In the genomic region with DNA sequence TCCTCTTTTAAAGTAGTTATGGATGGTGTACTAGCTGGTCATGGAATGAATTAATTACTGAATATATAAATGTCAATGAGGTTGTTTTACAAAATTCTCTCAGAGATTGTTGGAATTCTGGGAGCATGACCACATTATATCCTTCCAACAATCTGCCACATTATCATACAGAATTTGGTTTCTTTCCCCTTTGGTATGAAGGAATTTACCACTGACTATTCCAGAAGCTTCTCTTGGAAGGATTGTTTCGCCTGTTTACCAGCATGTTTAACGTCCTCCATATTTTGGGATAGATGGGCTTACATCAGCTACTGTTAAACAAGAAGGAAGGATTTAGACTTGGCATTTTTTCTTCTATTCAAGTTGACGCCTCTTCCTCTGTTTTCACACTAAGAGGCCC, we compare ENCODE assay signal across 20 cellular contexts.
"Had no signal": no experiment of that assay in that cellular context is flagged by ENCODE, and none has a peak within 500 bp of the region (broad histone marks: within the 10 kb centered on the region; RNA-seq: fewer than 3 reads in every experiment).

No MANE protein-coding gene starts in this region.

- H3K9me3 Mint-ChIP-seq: activated naive CD4-positive, alpha-beta T cell treated with anti-CD3 and anti-CD28 coated beads, Interleukin-2, amount 10 ng/mL, durations not matched to agents 7 days and 5 days; activated T-helper 2 cell treated with anti-CD3 and anti-CD28 coated beads, Interferon-gamma antibody, Interleukin-2, Interleukin-4, amounts not matched to agents 10 μg/mL and 5 μg/mL and 100 μg/mL, durations not matched to agents 14 hours and 24 hours and 36 hours; natural killer cell treated with Interleukin-12 subunit alpha and Interleukin-12 subunit beta and Interleukin-15 and Interleukin-18, amount 100 ng/mL, for 72 hours had no signal

- H3K36me3 Mint-ChIP-seq: natural killer cell treated with Interleukin-12 subunit alpha and Interleukin-12 subunit beta and Interleukin-15 and Interleukin-18, amount 100 ng/mL, for 72 hours had no signal

- H3K36me3 ChIP-seq: colonic mucosa, left ventricle myocardium inferior, right atrium auricular region had no signal

- H3K4me1 Mint-ChIP-seq: activated naive CD4-positive, alpha-beta T cell treated with anti-CD3 and anti-CD28 coated beads, Interleukin-2, amount 10 ng/mL, durations not matched to agents 7 days and 5 days had no signal

- H3K27ac Mint-ChIP-seq: activated naive CD4-positive, alpha-beta T cell treated with anti-CD3 and anti-CD28 coated beads, Interleukin-2, amount 10 ng/mL, durations not matched to agents 7 days and 5 days; activated T-helper 2 cell treated with anti-CD3 and anti-CD28 coated beads, Interferon-gamma antibody, Interleukin-2, Interleukin-4, amounts not matched to agents 10 μg/mL and 5 μg/mL and 100 μg/mL, durations not matched to agents 14 hours and 24 hours and 36 hours; natural killer cell treated with Interleukin-12 subunit alpha and Interleukin-12 subunit beta and Interleukin-15 and Interleukin-18, amount 100 ng/mL, for 72 hours had no signal

- H3K9me3 ChIP-seq: colonic mucosa, left ventricle myocardium inferior, right atrium auricular region had no signal

- H3K4me1 ChIP-seq: colonic mucosa had no signal

- H3K4me3 ChIP-seq: colonic mucosa, left ventricle myocardium inferior, right atrium auricular region, SK-N-MC, skin epidermis had no signal

- H3K27me3 ChIP-seq: colonic mucosa, right atrium auricular region had no signal

- H3K27ac ChIP-seq: colonic mucosa, left ventricle myocardium inferior, right atrium auricular region, SK-N-MC had no signal

- H3K27me3 Mint-ChIP-seq: activated naive CD4-positive, alpha-beta T cell treated with anti-CD3 and anti-CD28 coated beads, Interleukin-2, amount 10 ng/mL, durations not matched to agents 7 days and 5 days; natural killer cell treated with Interleukin-12 subunit alpha and Interleukin-12 subunit beta and Interleukin-15 and Interleukin-18, amount 100 ng/mL, for 72 hours had no signal

- H3K4me3 Mint-ChIP-seq: activated naive CD4-positive, alpha-beta T cell treated with anti-CD3 and anti-CD28 coated beads, Interleukin-2, amount 10 ng/mL, durations not matched to agents 7 days and 5 days; natural killer cell treated with Interleukin-12 subunit alpha and Interleukin-12 subunit beta and Interleukin-15 and Interleukin-18, amount 100 ng/mL, for 72 hours had no signal

- ATAC-seq: natural killer cell treated with Interleukin-12 subunit alpha and Interleukin-12 subunit beta and Interleukin-15 and Interleukin-18, amount 100 ng/mL, for 72 hours had no signal

- DNase-seq: activated CD4-positive, alpha-beta T cell treated with anti-CD3 and anti-CD28 coated beads for 1 hour; activated CD4-positive, alpha-beta T cell treated with anti-CD3 and anti-CD28 coated beads, Interleukin-2, amount 50 U/mL, for 4 hours; activated naive CD4-positive, alpha-beta T cell treated with anti-CD3 and anti-CD28 coated beads, Interleukin-2, amount 10 ng/mL, durations not matched to agents 7 days and 5 days; activated T-cell treated with anti-CD3 and anti-CD28 coated beads for 4 hours; caudate nucleus; colonic mucosa; kidney; left ventricle myocardium inferior; mesenchymal stem cell; stimulated activated CD4-positive, alpha-beta T cell treated with anti-CD3 and anti-CD28 coated beads, Interleukin-4, amount 100 ng/mL, for 4 hours; stimulated activated CD8-positive, alpha-beta memory T cell treated with anti-CD3 and anti-CD28 coated beads, Interleukin-4, amount 100 ng/mL, for 48 hours; stimulated activated naive CD4-positive, alpha-beta T cell treated with Interleukin-2 at 50 U/mL for 16 hours; T-helper 1 cell; T1000; trophoblast cell had no signal
